Comparison of ENCODE assay signal across 10 cellular contexts in the genomic region with DNA sequence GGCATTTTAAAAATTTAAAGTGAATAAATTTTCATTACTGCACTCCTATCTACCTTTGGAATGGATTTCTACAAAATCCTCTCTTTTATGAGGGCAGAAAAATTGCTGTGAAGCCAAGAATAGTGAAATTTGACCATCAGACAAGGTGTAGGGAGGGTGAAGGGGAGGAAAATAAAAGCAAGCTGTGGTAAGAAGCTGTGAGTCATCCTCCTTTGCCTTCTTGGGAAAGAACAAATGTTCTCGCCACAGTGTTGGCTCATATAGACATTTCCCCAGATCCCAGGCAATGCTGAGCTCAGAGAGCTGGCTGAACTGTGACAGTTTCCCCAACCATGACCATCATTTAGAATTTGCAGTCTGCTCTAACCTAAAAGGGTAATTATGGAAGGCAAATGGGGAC.
DNase-seq lines count a peak whose midpoint lies in the region; ATAC-seq and TF ChIP-seq lines count a peak whose summit lies in the region.
"Had no signal": no experiment of that assay in that cellular context is flagged by ENCODE, and none has a peak within 500 bp of the region (broad histone marks: within the 10 kb centered on the region; RNA-seq: fewer than 3 reads in every experiment).

No MANE protein-coding gene starts in this region.

- H3K27ac ChIP-seq in brain microvascular endothelial cell: peak overlapping the region; percentile 25
- H3K27ac ChIP-seq in thyroid gland: peak overlapping the region in 2 of 3 donors; percentile 0 to 33

- peaks cover 3 to 23% of the 10 kb centered on the region in 2 donors for H3K4me1 ChIP-seq in thyroid gland

- in situ Hi-C loops in brain microvascular endothelial cell (cut with HindIII; ENCODE audit: low pct_ligation_motif_present, low sequenced_read_pairs): loop anchor here (25.0 kb wide), 1 partner anchor 157 kb away; no protein-coding TSS in a partner anchor

- DNase-seq in M059J (ENCODE audit: low read depth) (peak; percentile 94), brain microvascular endothelial cell (peak; percentile 90), islet precursor cell (peak; percentile 69), thyroid gland (peak in 1 of 2 donors; percentile 39), NCI-H2171 treated with DMSO at 0.1 percent for 48 hours (lab: John Stamatoyannopoulos, UW) (no peak), posterior vena cava (ENCODE audit: low spot score) (no peak)
- DNase-seq: activated CD8-positive, alpha-beta memory T cell treated with anti-CD3 and anti-CD28 coated beads, Interleukin-2, amount 50 U/mL, for 4 hours; NCI-H82 had no signal

- no peak for ATAC-seq in HG03342 (IDR thresholded peaks at IDR 0.05; ENCODE audit: unreplicated experiment)
- ATAC-seq in HG03442 (IDR thresholded peaks at IDR 0.05; ENCODE audit: unreplicated experiment): no peak

- H3K27me3 ChIP-seq in brain microvascular endothelial cell (replicated peaks) (no peaks in the 10 kb centered on the region), thyroid gland (no peaks in the 10 kb centered on the region)

- no peaks in the 10 kb centered on the region for H3K9me3 ChIP-seq in thyroid gland

- intact Hi-C loops in thyroid gland (cut with DNase I) (no loop called here), posterior vena cava (cut with DNase I) (no loop called here)

- TF ChIP-seq POLR2A in thyroid gland (IDR thresholded peaks at IDR 0.05): no peak

- H3K4me3 ChIP-seq in brain microvascular endothelial cell (ENCODE audit: low read depth, low read length) (no peak overlapping the region), thyroid gland (replicated peaks in 1 of 3) (no peak overlapping the region)

- WGBS in thyroid gland, 2 donors: 35 to 75% methylated on average over 1 of the region's 1 CpG

- TF ChIP-seq CTCF in brain microvascular endothelial cell (IDR thresholded peaks at IDR 0.05; ENCODE audit: low read depth, low read length, missing control alignments) (no peak), thyroid gland (IDR thresholded peaks at IDR 0.05) (no peak)

- no peaks in the 10 kb centered on the region for H3K36me3 ChIP-seq in brain microvascular endothelial cell (replicated peaks)
- peaks cover 0 to 11% of the 10 kb centered on the region in 2 donors for H3K36me3 ChIP-seq in thyroid gland

Comparison
In these comparisons a context has a peak if more than half of its experiments do, and no peak if none do; other contexts are left out.
1. DNase-seq: peak in M059J (single experiment), brain microvascular endothelial cell (single experiment) and islet precursor cell (single experiment); none in NCI-H2171 treated with DMSO at 0.1 percent for 48 hours (single experiment) and posterior vena cava (single experiment).